ENCODE assay signal across 14 cellular contexts in the genomic region with DNA sequence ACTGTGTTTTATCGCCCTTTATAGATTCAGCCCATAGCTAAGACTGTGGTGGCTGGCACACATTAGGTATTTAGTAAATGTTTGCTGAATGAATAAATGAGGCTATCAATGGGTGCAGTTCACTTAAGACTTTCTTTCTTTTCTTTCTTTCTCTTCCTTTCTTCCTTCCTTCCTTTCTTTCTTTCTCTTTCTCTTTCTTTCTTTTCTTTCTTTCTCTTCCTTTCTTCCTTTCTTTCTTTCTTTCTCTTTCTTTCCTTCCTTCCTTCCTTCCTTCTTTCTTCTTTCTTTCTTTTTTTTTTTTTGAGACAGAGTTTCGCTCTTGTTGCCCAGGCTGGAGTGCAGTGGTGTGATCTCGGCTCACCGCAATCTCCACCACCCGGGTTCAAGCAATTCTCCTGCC. TPM values are rescaled to one million over a fixed set of nuclear protein-coding genes. Genes with fewer than 3 reads are reported as not detected.
"Had no signal": no experiment of that assay in that cellular context is flagged by ENCODE, and none has a peak within 500 bp of the region (broad histone marks: within the 10 kb centered on the region; RNA-seq: fewer than 3 reads in every experiment).

No MANE protein-coding gene starts in this region.

RNA-seq across cellular contexts. Expression of gene CACNG2, which starts 48.0 kb away (rescaled TPM):
- total RNA-seq: activated B cell treated with CpG ODN at 0.5 μM for 24 hours; activated CD4-positive, alpha-beta memory T cell treated with anti-CD3 and anti-CD28 coated beads for 36 hours; activated CD4-positive, alpha-beta memory T cell treated with anti-CD3 and anti-CD28 coated beads, Interleukin-2, amount 10 ng/mL, durations not matched to agents 7 days and 5 days; activated CD4-positive, alpha-beta T cell treated with anti-CD3 and anti-CD28 coated beads for 36 hours; activated CD4-positive, alpha-beta T cell treated with anti-CD3 and anti-CD28 coated beads, Interleukin-2, amount 10 ng/mL, durations not matched to agents 24 days and 14 days; activated CD4-positive, alpha-beta T cell treated with anti-CD3 and anti-CD28 coated beads, Interleukin-2, amount 10 ng/mL, durations not matched to agents 7 days and 5 days; activated CD8-positive, alpha-beta memory T cell treated with anti-CD3 and anti-CD28 coated beads for 36 hours; activated CD8-positive, alpha-beta memory T cell treated with anti-CD3 and anti-CD28 coated beads, Interleukin-2, amount 10 ng/mL, durations not matched to agents 7 days and 5 days; activated CD8-positive, alpha-beta T cell treated with anti-CD3 and anti-CD28 coated beads for 36 hours; activated CD8-positive, alpha-beta T cell treated with anti-CD3 and anti-CD28 coated beads, Interleukin-2, amount 10 ng/mL, durations not matched to agents 7 days and 5 days; T-helper 1 cell treated with Interleukin-12 subunit alpha and Interleukin-12 subunit beta and Interleukin-4 antibody, amounts not matched to agents 30 ng/mL and 1 ng/mL, for 36 hours; T-helper 17 cell; T-helper 2 cell treated with Interferon-gamma antibody and Interleukin-4, amounts not matched to agents 100 ng/mL and 5 ng/mL, for 36 hours; WTC11 had no signal
